Comparison of ENCODE assay signal across 1 cellular context in the genomic region with DNA sequence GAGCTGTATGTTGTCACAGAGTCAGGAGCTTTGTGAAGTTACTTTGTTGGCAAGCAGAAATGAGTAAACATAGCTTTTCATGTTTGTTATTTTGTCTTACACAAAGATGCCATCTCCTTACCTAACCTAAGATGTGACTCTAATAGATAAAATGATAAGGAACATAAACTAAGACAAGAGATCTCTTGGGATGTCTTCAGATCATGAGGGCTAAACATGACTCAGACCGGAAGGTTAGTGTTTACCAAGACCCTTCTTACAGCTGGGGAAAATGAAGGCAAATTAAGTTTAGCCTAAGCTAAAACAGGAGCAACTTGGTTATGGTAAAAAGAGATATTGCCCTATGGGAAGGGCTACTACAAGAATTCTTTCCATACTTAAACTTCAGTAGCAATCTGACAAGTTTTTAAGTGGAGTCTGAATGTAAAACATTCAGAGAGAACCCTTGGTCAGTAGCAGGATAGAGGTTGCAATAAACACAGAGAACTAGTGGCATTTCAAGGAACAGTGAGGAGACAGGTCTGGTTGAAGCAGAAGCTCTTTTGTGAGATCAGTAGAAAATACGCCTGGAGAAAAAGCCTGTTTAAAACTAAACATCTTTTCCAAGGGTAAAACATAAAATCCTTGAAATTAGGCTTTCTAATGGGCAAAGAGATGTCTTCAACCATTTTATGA.
TF ChIP-seq lines count a peak whose summit lies in the region.

No MANE protein-coding gene starts in this region.

TF ChIP-seq in GM23338, 12 proteins besides CTCF, POLR2A, EP300 and RAD21 (continued from another document):
- TF ChIP-seq, protein P1, sequence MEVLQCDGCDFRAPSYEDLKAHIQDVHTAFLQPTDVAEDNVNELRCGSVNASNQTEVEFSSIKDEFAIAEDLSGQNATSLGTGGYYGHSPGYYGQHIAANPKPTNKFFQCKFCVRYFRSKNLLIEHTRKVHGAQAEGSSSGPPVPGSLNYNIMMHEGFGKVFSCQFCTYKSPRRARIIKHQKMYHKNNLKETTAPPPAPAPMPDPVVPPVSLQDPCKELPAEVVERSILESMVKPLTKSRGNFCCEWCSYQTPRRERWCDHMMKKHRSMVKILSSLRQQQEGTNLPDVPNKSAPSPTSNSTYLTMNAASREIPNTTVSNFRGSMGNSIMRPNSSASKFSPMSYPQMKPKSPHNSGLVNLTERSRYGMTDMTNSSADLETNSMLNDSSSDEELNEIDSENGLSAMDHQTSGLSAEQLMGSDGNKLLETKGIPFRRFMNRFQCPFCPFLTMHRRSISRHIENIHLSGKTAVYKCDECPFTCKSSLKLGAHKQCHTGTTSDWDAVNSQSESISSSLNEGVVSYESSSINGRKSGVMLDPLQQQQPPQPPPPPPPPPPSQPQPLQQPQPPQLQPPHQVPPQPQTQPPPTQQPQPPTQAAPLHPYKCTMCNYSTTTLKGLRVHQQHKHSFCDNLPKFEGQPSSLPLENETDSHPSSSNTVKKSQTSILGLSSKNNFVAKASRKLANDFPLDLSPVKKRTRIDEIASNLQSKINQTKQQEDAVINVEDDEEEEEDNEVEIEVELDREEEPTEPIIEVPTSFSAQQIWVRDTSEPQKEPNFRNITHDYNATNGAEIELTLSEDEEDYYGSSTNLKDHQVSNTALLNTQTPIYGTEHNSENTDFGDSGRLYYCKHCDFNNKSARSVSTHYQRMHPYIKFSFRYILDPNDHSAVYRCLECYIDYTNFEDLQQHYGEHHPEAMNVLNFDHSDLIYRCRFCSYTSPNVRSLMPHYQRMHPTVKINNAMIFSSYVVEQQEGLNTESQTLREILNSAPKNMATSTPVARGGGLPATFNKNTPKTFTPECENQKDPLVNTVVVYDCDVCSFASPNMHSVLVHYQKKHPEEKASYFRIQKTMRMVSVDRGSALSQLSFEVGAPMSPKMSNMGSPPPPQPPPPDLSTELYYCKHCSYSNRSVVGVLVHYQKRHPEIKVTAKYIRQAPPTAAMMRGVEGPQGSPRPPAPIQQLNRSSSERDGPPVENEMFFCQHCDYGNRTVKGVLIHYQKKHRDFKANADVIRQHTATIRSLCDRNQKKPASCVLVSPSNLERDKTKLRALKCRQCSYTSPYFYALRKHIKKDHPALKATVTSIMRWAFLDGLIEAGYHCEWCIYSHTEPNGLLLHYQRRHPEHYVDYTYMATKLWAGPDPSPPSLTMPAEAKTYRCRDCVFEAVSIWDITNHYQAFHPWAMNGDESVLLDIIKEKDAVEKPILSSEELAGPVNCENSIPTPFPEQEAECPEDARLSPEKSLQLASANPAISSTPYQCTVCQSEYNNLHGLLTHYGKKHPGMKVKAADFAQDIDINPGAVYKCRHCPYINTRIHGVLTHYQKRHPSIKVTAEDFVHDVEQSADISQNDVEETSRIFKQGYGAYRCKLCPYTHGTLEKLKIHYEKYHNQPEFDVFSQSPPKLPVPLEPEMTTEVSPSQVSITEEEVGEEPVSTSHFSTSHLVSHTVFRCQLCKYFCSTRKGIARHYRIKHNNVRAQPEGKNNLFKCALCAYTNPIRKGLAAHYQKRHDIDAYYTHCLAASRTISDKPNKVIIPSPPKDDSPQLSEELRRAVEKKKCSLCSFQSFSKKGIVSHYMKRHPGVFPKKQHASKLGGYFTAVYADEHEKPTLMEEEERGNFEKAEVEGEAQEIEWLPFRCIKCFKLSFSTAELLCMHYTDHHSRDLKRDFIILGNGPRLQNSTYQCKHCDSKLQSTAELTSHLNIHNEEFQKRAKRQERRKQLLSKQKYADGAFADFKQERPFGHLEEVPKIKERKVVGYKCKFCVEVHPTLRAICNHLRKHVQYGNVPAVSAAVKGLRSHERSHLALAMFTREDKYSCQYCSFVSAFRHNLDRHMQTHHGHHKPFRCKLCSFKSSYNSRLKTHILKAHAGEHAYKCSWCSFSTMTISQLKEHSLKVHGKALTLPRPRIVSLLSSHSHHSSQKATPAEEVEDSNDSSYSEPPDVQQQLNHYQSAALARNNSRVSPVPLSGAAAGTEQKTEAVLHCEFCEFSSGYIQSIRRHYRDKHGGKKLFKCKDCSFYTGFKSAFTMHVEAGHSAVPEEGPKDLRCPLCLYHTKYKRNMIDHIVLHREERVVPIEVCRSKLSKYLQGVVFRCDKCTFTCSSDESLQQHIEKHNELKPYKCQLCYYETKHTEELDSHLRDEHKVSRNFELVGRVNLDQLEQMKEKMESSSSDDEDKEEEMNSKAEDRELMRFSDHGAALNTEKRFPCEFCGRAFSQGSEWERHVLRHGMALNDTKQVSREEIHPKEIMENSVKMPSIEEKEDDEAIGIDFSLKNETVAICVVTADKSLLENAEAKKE (CRISPR knock-in tag; IDR thresholded peaks at IDR 0.05) = no peak
- TF ChIP-seq ZNF331 (CRISPR knock-in tag; IDR thresholded peaks at IDR 0.05; ENCODE audit: low read depth) (no peak), JUNB (IDR thresholded peaks at IDR 0.05; ENCODE audit: unreplicated experiment) (no peak), ZNF114 (CRISPR knock-in tag; IDR thresholded peaks at IDR 0.05) (no peak)
- TF ChIP-seq, protein P2, sequence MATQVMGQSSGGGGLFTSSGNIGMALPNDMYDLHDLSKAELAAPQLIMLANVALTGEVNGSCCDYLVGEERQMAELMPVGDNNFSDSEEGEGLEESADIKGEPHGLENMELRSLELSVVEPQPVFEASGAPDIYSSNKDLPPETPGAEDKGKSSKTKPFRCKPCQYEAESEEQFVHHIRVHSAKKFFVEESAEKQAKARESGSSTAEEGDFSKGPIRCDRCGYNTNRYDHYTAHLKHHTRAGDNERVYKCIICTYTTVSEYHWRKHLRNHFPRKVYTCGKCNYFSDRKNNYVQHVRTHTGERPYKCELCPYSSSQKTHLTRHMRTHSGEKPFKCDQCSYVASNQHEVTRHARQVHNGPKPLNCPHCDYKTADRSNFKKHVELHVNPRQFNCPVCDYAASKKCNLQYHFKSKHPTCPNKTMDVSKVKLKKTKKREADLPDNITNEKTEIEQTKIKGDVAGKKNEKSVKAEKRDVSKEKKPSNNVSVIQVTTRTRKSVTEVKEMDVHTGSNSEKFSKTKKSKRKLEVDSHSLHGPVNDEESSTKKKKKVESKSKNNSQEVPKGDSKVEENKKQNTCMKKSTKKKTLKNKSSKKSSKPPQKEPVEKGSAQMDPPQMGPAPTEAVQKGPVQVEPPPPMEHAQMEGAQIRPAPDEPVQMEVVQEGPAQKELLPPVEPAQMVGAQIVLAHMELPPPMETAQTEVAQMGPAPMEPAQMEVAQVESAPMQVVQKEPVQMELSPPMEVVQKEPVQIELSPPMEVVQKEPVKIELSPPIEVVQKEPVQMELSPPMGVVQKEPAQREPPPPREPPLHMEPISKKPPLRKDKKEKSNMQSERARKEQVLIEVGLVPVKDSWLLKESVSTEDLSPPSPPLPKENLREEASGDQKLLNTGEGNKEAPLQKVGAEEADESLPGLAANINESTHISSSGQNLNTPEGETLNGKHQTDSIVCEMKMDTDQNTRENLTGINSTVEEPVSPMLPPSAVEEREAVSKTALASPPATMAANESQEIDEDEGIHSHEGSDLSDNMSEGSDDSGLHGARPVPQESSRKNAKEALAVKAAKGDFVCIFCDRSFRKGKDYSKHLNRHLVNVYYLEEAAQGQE (IDR thresholded peaks at IDR 0.05; ENCODE audit: unreplicated experiment) = no peak
TF ChIP-seq in GM23338: peak in this region for 0.
